8 cellular contexts compared by ENCODE assay signal in the genomic region with DNA sequence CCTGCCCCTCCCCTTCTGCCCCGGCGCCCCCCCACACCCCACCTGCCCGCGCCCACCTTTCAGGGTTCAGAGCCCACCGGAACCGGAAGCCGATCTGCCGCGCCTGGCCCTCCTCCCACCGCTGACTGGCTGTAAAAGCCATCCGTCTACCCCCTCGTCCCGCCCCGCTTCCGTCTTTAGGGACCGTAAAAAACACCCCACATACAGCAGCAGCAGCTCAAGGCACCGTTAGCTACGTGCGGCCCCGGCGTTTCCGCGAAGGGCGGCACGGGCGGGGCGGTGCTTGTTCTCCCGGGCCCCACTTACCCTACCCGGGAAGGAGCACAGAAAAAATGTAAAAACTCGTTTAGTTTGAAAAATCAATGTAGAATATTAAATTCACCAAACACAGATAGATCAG. TPM values are rescaled to one million over a fixed set of nuclear protein-coding genes. Genes with fewer than 3 reads are reported as not detected.
A peak's percentile ranks its signal among the peaks of the same experiment; 100 is the strongest.
DNase-seq lines count a peak whose midpoint lies in the region; ATAC-seq, FAIRE-seq and TF ChIP-seq lines count a peak whose summit lies in the region.

A gene (minus strand): TSS at position 96 of the 400 bp plus-strand sequence. CDS start 320 bp downstream, outside the sequence.

- H3K27ac ChIP-seq in WERI-Rb-1, result peak within 1 kb of the TSS; percentile 86
- H3K27ac ChIP-seq in breast epithelium, result peak within 1 kb of the TSS; percentile 58 to 78
- no peak within 1 kb of the TSS for H3K27ac ChIP-seq in iPS-20b (ENCODE audit: low read length)
- H3K27ac ChIP-seq in skin epidermis, result peak within 1 kb of the TSS in 20 of 21 experiments; percentile 30 to 81 (median 66)

- H3K4me3 ChIP-seq in WERI-Rb-1 (ENCODE audit: low read depth, low read length) (peak within 1 kb of the TSS; percentile 36), breast epithelium (peak within 1 kb of the TSS; percentile 54 to 73 (median 57)), iPS-20b (ENCODE audit: low read length) (peak within 1 kb of the TSS; percentile 65; the same call in 1 of the 2 replicates), skin epidermis (peak within 1 kb of the TSS; percentile 30 to 60 (median 48))

- H3K27me3 ChIP-seq in WERI-Rb-1 (ENCODE audit: insufficient read depth, low read depth, severe bottlenecking), result no peaks in the 10 kb centered on the region
- no peaks in the 10 kb centered on the region for H3K27me3 ChIP-seq in breast epithelium
- H3K27me3 ChIP-seq in iPS-20b (ENCODE audit: insufficient read depth, low read length), result no peaks in the 10 kb centered on the region

- peaks cover 0 to 6% of the 10 kb centered on the region in 2 donors for H3K4me1 ChIP-seq in breast epithelium
- H3K4me1 ChIP-seq in iPS-20b (ENCODE audit: insufficient read depth, low read length), result peaks cover 5% of the 10 kb centered on the region; the same call in 1 of the 2 replicates

- TF ChIP-seq POLR2A in breast epithelium (IDR thresholded peaks at IDR 0.05), result no peak

- peak within 1 kb of the TSS; percentile 51 for H3K9ac ChIP-seq in iPS-20b (ENCODE audit: low read depth, low read length)

- H3K36me3 ChIP-seq in WERI-Rb-1 (peaks cover 77% of the 10 kb centered on the region), breast epithelium (peaks cover 7% of the 10 kb centered on the region), iPS-20b (ENCODE audit: insufficient read depth, low read depth, low read length) (peaks cover 74% of the 10 kb centered on the region)

- TF ChIP-seq CTCF in WERI-Rb-1 (IDR thresholded peaks at IDR 0.05; ENCODE audit: low read depth, low read length), result no peak
- TF ChIP-seq CTCF in breast epithelium (IDR thresholded peaks at IDR 0.05), result no peak

- ATAC-seq in GM18867 (IDR thresholded peaks at IDR 0.05; ENCODE audit: unreplicated experiment) (peak; percentile 79), HG03135 (IDR thresholded peaks at IDR 0.05; ENCODE audit: unreplicated experiment) (peak; percentile 76)

- DNase-seq in NCI-H2227 treated with DMSO at 0.1 percent for 48 hours (lab: John Stamatoyannopoulos, UW) (peak; percentile 94), WERI-Rb-1 (peak; percentile 95), breast epithelium (ENCODE audit: low spot score in 2 of 2) (peak; percentile 90 to 93)

- H3K9me3 ChIP-seq in WERI-Rb-1 (ENCODE audit: severe bottlenecking), result no peaks in the 10 kb centered on the region
- H3K9me3 ChIP-seq in breast epithelium, result no peaks in the 10 kb centered on the region
- no peaks in the 10 kb centered on the region for H3K9me3 ChIP-seq in iPS-20b (ENCODE audit: insufficient read depth, low read depth, low read length)

- intact Hi-C loops in breast epithelium (cut with DNase I; ENCODE audit: low total_unique reads), result no loop called here

- FAIRE-seq in A204.1 (lab: Jason Lieb, UNC), result peak; percentile 89

RNA-seq across cellular contexts. Expression of the gene that starts here (rescaled TPM):
- 10 to 100 TPM; 67.0 to 78.7 (median 69.0) TPM for total RNA-seq in breast epithelium
